Comparison of ENCODE assay signal across 8 cellular contexts in the genomic region with DNA sequence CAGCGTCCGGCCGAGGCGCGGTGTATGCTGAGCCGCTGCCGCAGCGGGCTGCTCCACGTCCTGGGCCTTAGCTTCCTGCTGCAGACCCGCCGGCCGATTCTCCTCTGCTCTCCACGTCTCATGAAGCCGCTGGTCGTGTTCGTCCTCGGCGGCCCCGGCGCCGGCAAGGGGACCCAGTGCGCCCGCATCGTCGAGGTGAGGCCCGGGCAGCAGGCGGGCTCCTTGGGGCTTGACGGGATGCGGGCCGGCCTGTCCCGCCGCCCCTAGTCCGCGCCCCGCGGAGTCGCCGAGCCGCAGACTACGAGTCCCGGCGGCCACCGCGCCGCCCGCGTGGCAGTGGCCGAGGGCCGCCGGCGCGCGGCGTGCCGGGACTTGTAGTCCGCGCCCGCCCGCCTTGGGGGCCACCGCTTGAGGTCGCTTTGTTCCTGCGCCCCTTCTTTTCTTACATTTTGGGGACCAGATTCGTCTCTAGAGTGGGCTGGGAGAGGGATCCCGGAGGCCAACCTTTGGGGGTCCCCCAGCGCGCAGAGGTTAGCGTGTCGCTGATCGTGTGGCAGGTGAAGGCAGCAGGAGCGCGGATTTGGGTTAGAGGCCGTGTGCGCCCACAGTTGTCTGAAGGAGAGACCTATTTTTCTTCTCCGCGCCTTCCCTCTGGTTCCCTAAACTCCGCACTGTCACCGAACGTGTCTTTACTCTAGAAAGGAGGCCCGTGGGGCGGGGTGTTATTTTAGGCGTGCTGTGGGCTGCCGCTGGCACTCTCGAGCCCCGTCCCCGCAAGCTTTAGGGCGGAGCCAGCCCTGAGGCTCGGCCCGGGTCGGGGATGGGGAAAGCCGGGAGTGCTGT. TPM values are rescaled to one million over a fixed set of nuclear protein-coding genes. Genes with fewer than 3 reads are reported as not detected.
DNase-seq lines count a peak whose midpoint lies in the region; ATAC-seq and TF ChIP-seq lines count a peak whose summit lies in the region.

No MANE protein-coding gene starts in this region.

- peak; percentile 83 for TF ChIP-seq POLR2A in right lobe of liver (IDR thresholded peaks at IDR 0.05)

- H3K36me3 ChIP-seq in right lobe of liver: no peaks in the 10 kb centered on the region

- intact Hi-C loops in right lobe of liver (cut with DNase I): no loop called here

- H3K27me3 ChIP-seq in right lobe of liver: no peaks in the 10 kb centered on the region

- 0% methylated on average over 27 of the region's 90 CpGs for WGBS in right lobe of liver (ENCODE audit: insufficient coverage, low coverage, low lambda C conversion rate, missing lambda C conversion rate)

- no peaks in the 10 kb centered on the region for H3K9me3 ChIP-seq in right lobe of liver

- H3K4me1 ChIP-seq in right lobe of liver: peaks cover 0 to 33% (median 10%) of the 10 kb centered on the region in 4 donors

- peak; percentile 88 for DNase-seq in Ammon's horn (ENCODE audit: low spot score)
- peak; percentile 82 for DNase-seq in NCI-H345 (lab: John Stamatoyannopoulos, UW)
- peak; percentile 68 to 73 for DNase-seq in activated CD4-positive, alpha-beta T cell treated with anti-CD3 and anti-CD28 coated beads for 4 hours
- DNase-seq in dedifferentiated amniotic fluid mesenchymal stem cell (ENCODE audit: extremely low spot score): peak; percentile 61
- peak; percentile 91 to 95 (median 94) for DNase-seq in right lobe of liver
- DNase-seq in stimulated activated CD4-positive, alpha-beta T cell treated with anti-CD3 and anti-CD28 coated beads, Interleukin-4, amount 100 ng/mL, for 4 hours: peak; percentile 64 to 74

- peak; percentile 53 for ATAC-seq in GM18873 (IDR thresholded peaks at IDR 0.05; ENCODE audit: low FRiP score, unreplicated experiment)
- peak; percentile 89 for ATAC-seq in HG03108 (IDR thresholded peaks at IDR 0.05; ENCODE audit: unreplicated experiment)
- ATAC-seq in right lobe of liver: peak; percentile 87 to 92 (median 92)

- peak in 3 of 4 donors; percentile 6 to 31 (median 19) for TF ChIP-seq CTCF in right lobe of liver (IDR thresholded peaks at IDR 0.05)

- peak overlapping the region; percentile 94 to 98 (median 95) for H3K27ac ChIP-seq in right lobe of liver

- H3K4me3 ChIP-seq in right lobe of liver: peak overlapping the region; percentile 81 to 90 (median 83)

RNA-seq across cellular contexts. Expression of gene CMPK1, which starts 0.6 kb away (rescaled TPM):
- 100 to 1,000 TPM; 101 to 160 (median 133) TPM for total RNA-seq in right lobe of liver

RNA-seq across cellular contexts. Expression of gene STIL, which starts 20.2 kb away (rescaled TPM):
- 1 to 10 TPM in 3 of 6 experiments, under 1 TPM in 3; 0.61 to 2.5 (median 0.87) TPM for total RNA-seq in right lobe of liver

Comparison
In these comparisons a context has a peak if more than half of its experiments do, and no peak if none do; other contexts are left out.
1. Peak in every context shown above with its lines: DNase-seq, ATAC-seq, H3K4me3 ChIP-seq and H3K27ac ChIP-seq.